ENCODE assay signal across 1 cellular context in the genomic region with DNA sequence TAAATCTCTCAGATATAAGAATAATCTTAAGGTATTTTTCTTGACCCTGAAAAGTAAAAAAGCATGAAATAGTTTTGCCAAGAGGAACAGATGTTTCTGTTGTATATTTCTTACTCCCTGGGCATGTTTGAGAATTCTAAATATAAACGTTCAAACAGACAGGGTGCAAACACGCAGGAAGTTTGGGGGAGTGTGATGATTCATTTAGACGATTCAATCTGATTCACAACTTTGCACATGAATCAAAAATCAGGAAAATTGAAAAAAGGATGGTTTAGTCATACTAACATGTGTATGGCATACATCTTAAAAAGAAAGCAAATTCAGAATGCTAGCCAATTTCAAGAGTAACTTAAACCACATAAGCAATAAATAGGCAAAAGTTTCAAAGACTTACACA.
TF ChIP-seq lines count a peak whose summit lies in the region.

No MANE protein-coding gene starts in this region.

TF ChIP-seq in WTC11, 78 proteins besides CTCF, POLR2A, EP300 and RAD21:
- TF ChIP-seq, protein P1, sequence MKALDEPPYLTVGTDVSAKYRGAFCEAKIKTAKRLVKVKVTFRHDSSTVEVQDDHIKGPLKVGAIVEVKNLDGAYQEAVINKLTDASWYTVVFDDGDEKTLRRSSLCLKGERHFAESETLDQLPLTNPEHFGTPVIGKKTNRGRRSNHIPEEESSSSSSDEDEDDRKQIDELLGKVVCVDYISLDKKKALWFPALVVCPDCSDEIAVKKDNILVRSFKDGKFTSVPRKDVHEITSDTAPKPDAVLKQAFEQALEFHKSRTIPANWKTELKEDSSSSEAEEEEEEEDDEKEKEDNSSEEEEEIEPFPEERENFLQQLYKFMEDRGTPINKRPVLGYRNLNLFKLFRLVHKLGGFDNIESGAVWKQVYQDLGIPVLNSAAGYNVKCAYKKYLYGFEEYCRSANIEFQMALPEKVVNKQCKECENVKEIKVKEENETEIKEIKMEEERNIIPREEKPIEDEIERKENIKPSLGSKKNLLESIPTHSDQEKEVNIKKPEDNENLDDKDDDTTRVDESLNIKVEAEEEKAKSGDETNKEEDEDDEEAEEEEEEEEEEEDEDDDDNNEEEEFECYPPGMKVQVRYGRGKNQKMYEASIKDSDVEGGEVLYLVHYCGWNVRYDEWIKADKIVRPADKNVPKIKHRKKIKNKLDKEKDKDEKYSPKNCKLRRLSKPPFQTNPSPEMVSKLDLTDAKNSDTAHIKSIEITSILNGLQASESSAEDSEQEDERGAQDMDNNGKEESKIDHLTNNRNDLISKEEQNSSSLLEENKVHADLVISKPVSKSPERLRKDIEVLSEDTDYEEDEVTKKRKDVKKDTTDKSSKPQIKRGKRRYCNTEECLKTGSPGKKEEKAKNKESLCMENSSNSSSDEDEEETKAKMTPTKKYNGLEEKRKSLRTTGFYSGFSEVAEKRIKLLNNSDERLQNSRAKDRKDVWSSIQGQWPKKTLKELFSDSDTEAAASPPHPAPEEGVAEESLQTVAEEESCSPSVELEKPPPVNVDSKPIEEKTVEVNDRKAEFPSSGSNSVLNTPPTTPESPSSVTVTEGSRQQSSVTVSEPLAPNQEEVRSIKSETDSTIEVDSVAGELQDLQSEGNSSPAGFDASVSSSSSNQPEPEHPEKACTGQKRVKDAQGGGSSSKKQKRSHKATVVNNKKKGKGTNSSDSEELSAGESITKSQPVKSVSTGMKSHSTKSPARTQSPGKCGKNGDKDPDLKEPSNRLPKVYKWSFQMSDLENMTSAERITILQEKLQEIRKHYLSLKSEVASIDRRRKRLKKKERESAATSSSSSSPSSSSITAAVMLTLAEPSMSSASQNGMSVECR (CRISPR knock-in tag; IDR thresholded peaks at IDR 0.05; ENCODE audit: borderline replicate concordance) = no peak
- TF ChIP-seq RELA (CRISPR knock-in tag; IDR thresholded peaks at IDR 0.05; ENCODE audit: borderline replicate concordance) = no peak
TF ChIP-seq in WTC11: peak in this region for 0.
